ENCODE assay signal across 18 cellular contexts in the genomic region with DNA sequence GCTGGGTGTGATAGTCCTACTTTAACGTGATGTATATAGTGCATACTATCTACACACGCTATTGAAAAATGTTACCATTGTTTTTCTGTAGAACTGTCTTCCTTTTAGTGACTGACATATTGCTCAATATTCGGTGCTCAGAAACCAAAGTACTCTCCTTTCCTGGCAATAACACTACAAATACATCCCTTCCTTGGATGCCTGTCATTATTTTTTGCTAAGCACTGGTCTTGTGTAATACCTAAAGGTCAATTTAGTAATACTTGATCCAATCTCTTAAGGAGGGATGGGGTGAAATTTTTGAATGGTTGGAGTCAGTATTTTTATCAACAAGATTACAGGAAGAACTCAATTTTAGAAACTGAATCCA. TPM values are rescaled to one million over a fixed set of nuclear protein-coding genes. Genes with fewer than 3 reads are reported as not detected.
"Had no signal": no experiment of that assay in that cellular context is flagged by ENCODE, and none has a peak within 500 bp of the region (broad histone marks: within the 10 kb centered on the region; RNA-seq: fewer than 3 reads in every experiment).

No MANE protein-coding gene starts in this region.

- H3K4me3 ChIP-seq: skin epidermis, suprapubic skin had no signal

- H3K36me3 Mint-ChIP-seq: activated naive CD4-positive, alpha-beta T cell treated with anti-CD3 and anti-CD28 coated beads, Interleukin-2, amount 50 U/mL, for 72 hours; natural killer cell treated with Interleukin-12 subunit alpha and Interleukin-12 subunit beta and Interleukin-15 and Interleukin-18, amount 100 ng/mL, for 72 hours had no signal

- H3K27me3 Mint-ChIP-seq: activated CD4-positive, alpha-beta T cell treated with anti-CD3 and anti-CD28 coated beads, Interleukin-2, amount 10 ng/mL, durations not matched to agents 7 days and 5 days; brain had no signal

- H3K4me3 Mint-ChIP-seq: activated CD4-positive, alpha-beta T cell treated with anti-CD3 and anti-CD28 coated beads, Interleukin-2, amount 10 ng/mL, durations not matched to agents 7 days and 5 days; activated T-cell treated with anti-CD3 and anti-CD28 coated beads, Interleukin-2, amount 50 U/mL, for 72 hours; brain; central memory CD8-positive, alpha-beta T cell; natural killer cell treated with Interleukin-12 subunit alpha and Interleukin-12 subunit beta and Interleukin-15 and Interleukin-18, amount 100 ng/mL, for 72 hours had no signal

- H3K27ac Mint-ChIP-seq: activated CD4-positive, alpha-beta T cell treated with anti-CD3 and anti-CD28 coated beads, Interleukin-2, amount 10 ng/mL, durations not matched to agents 7 days and 5 days; activated naive CD4-positive, alpha-beta T cell treated with anti-CD3 and anti-CD28 coated beads, Interleukin-2, amount 50 U/mL, for 72 hours; activated T-cell treated with anti-CD3 and anti-CD28 coated beads, Interleukin-2, amount 50 U/mL, for 72 hours; natural killer cell treated with Interleukin-12 subunit alpha and Interleukin-12 subunit beta and Interleukin-15 and Interleukin-18, amount 100 ng/mL, for 72 hours had no signal

- H3K27ac ChIP-seq: skin epidermis, suprapubic skin had no signal

- ATAC-seq: activated naive CD4-positive, alpha-beta T cell treated with anti-CD3 and anti-CD28 coated beads, Interleukin-2, amount 50 U/mL, for 72 hours; activated T-cell treated with anti-CD3 and anti-CD28 coated beads, Interleukin-2, amount 50 U/mL, for 72 hours; left lobe of liver; natural killer cell treated with Interleukin-12 subunit alpha and Interleukin-12 subunit beta and Interleukin-15 and Interleukin-18, amount 100 ng/mL, for 72 hours had no signal

- H3K27me3 ChIP-seq: suprapubic skin had no signal

- H3K9me3 ChIP-seq: suprapubic skin had no signal

- DNase-seq: activated CD4-positive, alpha-beta T cell treated with anti-CD3 and anti-CD28 coated beads, Interleukin-2, amount 10 ng/mL, durations not matched to agents 7 days and 5 days; activated CD4-positive, CD25-positive, alpha-beta regulatory T cell; activated CD8-positive, alpha-beta memory T cell treated with anti-CD3 and anti-CD28 coated beads, Interleukin-2, amount 50 U/mL, for 48 hours; activated gamma-delta T cell; activated T-cell treated with anti-CD3 and anti-CD28 coated beads, Interleukin-2, amount 50 U/mL, for 72 hours; amygdala; dermis blood vessel endothelial cell; mesendoderm; posterior cingulate gyrus; stimulated activated CD4-positive, alpha-beta T cell treated with anti-CD3 and anti-CD28 coated beads, Interleukin-4, amount 100 ng/mL, for 24 hours; trophoblast cell had no signal

- H3K4me1 Mint-ChIP-seq: activated CD4-positive, alpha-beta T cell treated with anti-CD3 and anti-CD28 coated beads, Interleukin-2, amount 10 ng/mL, durations not matched to agents 7 days and 5 days; central memory CD8-positive, alpha-beta T cell had no signal

- H3K9me3 Mint-ChIP-seq: activated CD4-positive, alpha-beta T cell treated with anti-CD3 and anti-CD28 coated beads, Interleukin-2, amount 10 ng/mL, durations not matched to agents 7 days and 5 days; activated naive CD4-positive, alpha-beta T cell treated with anti-CD3 and anti-CD28 coated beads, Interleukin-2, amount 50 U/mL, for 72 hours; activated T-cell treated with anti-CD3 and anti-CD28 coated beads, Interleukin-2, amount 50 U/mL, for 72 hours; brain; central memory CD8-positive, alpha-beta T cell; natural killer cell treated with Interleukin-12 subunit alpha and Interleukin-12 subunit beta and Interleukin-15 and Interleukin-18, amount 100 ng/mL, for 72 hours had no signal

- H3K4me1 ChIP-seq: suprapubic skin had no signal

RNA-seq across cellular contexts. Expression of a gene that starts 23.9 kb away (rescaled TPM):
- total RNA-seq: activated CD4-positive, alpha-beta T cell treated with anti-CD3 and anti-CD28 coated beads, Interleukin-2, amount 10 ng/mL, durations not matched to agents 7 days and 5 days; activated naive CD4-positive, alpha-beta T cell treated with anti-CD3 and anti-CD28 coated beads, Interleukin-2, amount 50 U/mL, for 72 hours; dermis blood vessel endothelial cell; natural killer cell treated with Interleukin-12 subunit alpha and Interleukin-12 subunit beta and Interleukin-15 and Interleukin-18, amount 100 ng/mL, for 72 hours had no signal
